ENCODE assay signal across 16 cellular contexts in genomic region chr6:134416501-134417154, GRCh38.
DNase-seq lines count a peak whose midpoint lies in the region; ATAC-seq and TF ChIP-seq lines count a peak whose summit lies in the region.
"Had no signal": no experiment of that assay in that cellular context is flagged by ENCODE, and none has a peak within 500 bp of the region (broad histone marks: within the 10 kb centered on the region; RNA-seq: fewer than 3 reads in every experiment).

No MANE protein-coding gene starts in this region.

- TF ChIP-seq POLR2A in vagina (IDR thresholded peaks at IDR 0.05), result no peak

- H3K27me3 Mint-ChIP-seq in T-helper 2 cell treated with Interferon-gamma antibody and Interleukin-4, amounts not matched to agents 5 μg/mL and 100 μg/mL, for 36 hours (ENCODE audit: low read depth), result no peaks in the 10 kb centered on the region
- H3K27me3 Mint-ChIP-seq: T-helper 17 cell had no signal

- no peaks in the 10 kb centered on the region for H3K9me3 ChIP-seq in vagina

- intact Hi-C loops in vagina (cut with DNase I), result no loop called here

- CTCF ChIA-PET in AG04449 (lab: Yijun Ruan, JAX), result interaction anchor here (1.2 kb wide), 1 partner anchor 238 kb away, joined by 3 read pairs; no protein-coding TSS in a partner anchor

- H3K27me3 ChIP-seq in vagina, result no peaks in the 10 kb centered on the region

- no peaks in the 10 kb centered on the region for H3K36me3 ChIP-seq in vagina

- peaks cover 9% of the 10 kb centered on the region for H3K4me1 Mint-ChIP-seq in T-helper 2 cell treated with Interferon-gamma antibody and Interleukin-4, amounts not matched to agents 5 μg/mL and 100 μg/mL, for 36 hours (ENCODE audit: low read depth)
- H3K4me1 Mint-ChIP-seq: T-helper 17 cell had no signal

- POLR2A ChIA-PET in AG04449 (lab: Yijun Ruan, JAX), result no interaction called here

- no peak for ATAC-seq in GM18868 (IDR thresholded peaks at IDR 0.05; ENCODE audit: unreplicated experiment)
- ATAC-seq: left cardiac atrium, Panc1, sciatic nerve, T-helper 17 cell had no signal

- H3K4me3 ChIP-seq in AG04449 (ENCODE audit: low read depth, low read length), result no peak overlapping the region
- H3K4me3 ChIP-seq in vagina, result no peak overlapping the region

- H3K27ac ChIP-seq in vagina, result no peak overlapping the region

- peak; percentile 70 for DNase-seq in AG04449 (ENCODE audit: low read depth, low spot score)
- peak; percentile 65 for DNase-seq in CD1c-positive myeloid dendritic cell (ENCODE audit: extremely low spot score)
- DNase-seq in T-helper 2 cell treated with Interferon-gamma antibody and Interleukin-4, amounts not matched to agents 5 μg/mL and 100 μg/mL, for 36 hours (ENCODE audit: low spot score), result peak; percentile 17
- DNase-seq in fibroblast of gingiva (ENCODE audit: low read depth), result peak; percentile 69
- DNase-seq in stimulated activated CD4-positive, alpha-beta T cell treated with anti-CD3 and anti-CD28 coated beads, Interleukin-4, amount 100 ng/mL, for 1 hour, result no peak
- no peak for DNase-seq in GDM1 (lab: John Stamatoyannopoulos, UW)
- no peak for DNase-seq in vagina (ENCODE audit: extremely low spot score in 2 of 2)
- DNase-seq: amniotic stem cell; COR-L47; left cardiac atrium; naive thymus-derived CD8-positive, alpha-beta T cell; NCI-H1048; T-helper 17 cell had no signal

- peaks cover 11% of the 10 kb centered on the region for H3K9me3 Mint-ChIP-seq in T-helper 2 cell treated with Interferon-gamma antibody and Interleukin-4, amounts not matched to agents 5 μg/mL and 100 μg/mL, for 36 hours

- peaks cover 6% of the 10 kb centered on the region for H3K36me3 Mint-ChIP-seq in T-helper 2 cell treated with Interferon-gamma antibody and Interleukin-4, amounts not matched to agents 5 μg/mL and 100 μg/mL, for 36 hours (ENCODE audit: low read depth)

- H3K4me1 ChIP-seq in vagina, result no peaks in the 10 kb centered on the region

- TF ChIP-seq CTCF in AG04449 (IDR thresholded peaks at IDR 0.05; ENCODE audit: insufficient read depth, low read length, missing control alignments) (no peak), vagina (IDR thresholded peaks at IDR 0.05) (no peak)

- H3K27ac Mint-ChIP-seq in T-helper 2 cell treated with Interferon-gamma antibody and Interleukin-4, amounts not matched to agents 5 μg/mL and 100 μg/mL, for 36 hours, result peak overlapping the region; percentile 62
- H3K27ac Mint-ChIP-seq: T-helper 17 cell had no signal

- no peak overlapping the region for H3K4me3 Mint-ChIP-seq in T-helper 2 cell treated with Interferon-gamma antibody and Interleukin-4, amounts not matched to agents 5 μg/mL and 100 μg/mL, for 36 hours
- H3K4me3 Mint-ChIP-seq: naive thymus-derived CD8-positive, alpha-beta T cell; T-helper 17 cell had no signal

Comparison
In these comparisons a context has a peak if more than half of its experiments do, and no peak if none do; other contexts are left out.
1. DNase-seq: peak in AG04449 (single experiment), CD1c-positive myeloid dendritic cell (single experiment), T-helper 2 cell treated with Interferon-gamma antibody and Interleukin-4, amounts not matched to agents 5 μg/mL and 100 μg/mL, for 36 hours (single experiment) and fibroblast of gingiva (single experiment); none in stimulated activated CD4-positive, alpha-beta T cell treated with anti-CD3 and anti-CD28 coated beads, Interleukin-4, amount 100 ng/mL, for 1 hour (single experiment), GDM1 (single experiment) and vagina (0 of 2).